18 cellular contexts compared by ENCODE assay signal in the genomic region with DNA sequence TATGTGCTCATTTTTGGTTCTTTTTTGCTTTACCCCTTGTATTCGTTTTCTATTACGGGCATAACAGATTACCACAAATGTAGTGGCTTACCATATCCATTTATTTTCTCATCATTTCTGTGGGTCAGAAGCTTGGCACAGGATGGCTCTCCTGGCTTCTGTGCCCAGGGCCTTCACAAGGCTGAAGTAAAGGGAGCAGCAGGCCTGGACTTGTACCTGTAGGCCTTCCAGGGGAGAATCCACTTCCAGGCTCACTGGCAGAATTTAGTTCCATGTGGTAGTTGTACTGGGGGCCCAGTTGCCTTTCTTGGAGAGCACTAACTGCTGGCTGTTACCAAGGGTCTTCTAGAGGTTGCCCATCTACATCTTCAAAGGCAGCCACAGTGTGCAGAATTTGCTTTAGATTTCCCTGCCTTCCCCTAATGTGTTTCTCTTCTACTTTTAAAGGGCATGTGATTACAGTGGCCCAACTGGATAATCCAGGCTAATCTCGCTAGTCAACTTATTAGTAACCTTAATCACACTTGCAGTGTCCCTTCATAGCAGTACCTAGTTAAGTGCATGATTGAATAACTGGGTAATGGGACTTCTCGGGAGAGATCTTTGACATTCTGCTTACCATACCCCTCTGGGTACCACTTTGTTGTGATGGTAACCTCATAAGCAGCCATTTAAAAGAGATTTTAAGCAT.
DNase-seq lines count a peak whose midpoint lies in the region; ATAC-seq and TF ChIP-seq lines count a peak whose summit lies in the region.
"Had no signal": no experiment of that assay in that cellular context is flagged by ENCODE, and none has a peak within 500 bp of the region (broad histone marks: within the 10 kb centered on the region; RNA-seq: fewer than 3 reads in every experiment).

No MANE protein-coding gene starts in this region.

- DNase-seq in IMR-90, result no peak
- no peak for DNase-seq in Panc1 (ENCODE audit: low read depth, low spot score)
- DNase-seq in esophagus squamous epithelium (lab: John Stamatoyannopoulos, UW), result no peak
- no peak for DNase-seq in gastrocnemius medialis
- no peak for DNase-seq in H7
- no peak for DNase-seq in SIG-M5 (lab: John Stamatoyannopoulos, UW)
- DNase-seq in AML-193 (lab: John Stamatoyannopoulos, UW), result no peak
- no peak for DNase-seq in T-cell
- DNase-seq: activated CD4-positive, alpha-beta T cell treated with anti-CD3 and anti-CD28 coated beads for 36 hours; activated T-cell treated with anti-CD3 and anti-CD28 coated beads for 4 hours; CD8-positive, alpha-beta T cell; left lung; NCI-H1092 treated with DMSO at 0.1 percent for 48 hours; PC-3; right lobe of liver; stimulated activated CD4-positive, alpha-beta T cell treated with anti-CD3 and anti-CD28 coated beads, Interleukin-2, amount 100 ng/mL, for 48 hours; trophoblast cell had no signal

- 0 out of 2 replicates have a peak, but pooled peaks cover 2% of the 10 kb centered on the region for H3K9me1 ChIP-seq in IMR-90 (ENCODE audit: insufficient read depth, low read length)

- no peak overlapping the region for H3K18ac ChIP-seq in IMR-90 (ENCODE audit: low read depth, low read length)

- BruUV-seq in IMR-90 (replicated peaks; lab: Mats Ljungman, UMichigan) (no TSS peak), Panc1 (replicated peaks; lab: Mats Ljungman, UMichigan) (no TSS peak)

- ATAC-seq in IMR-90 (ENCODE audit: low read depth) (no peak), Panc1 (no peak), gastrocnemius medialis (no peak), T-cell (replicated peaks in 1 of 4) (no peak)
- ATAC-seq: activated CD4-positive, alpha-beta T cell treated with anti-CD3 and anti-CD28 coated beads for 36 hours; CD8-positive, alpha-beta T cell; left lung; PC-3; right lobe of liver had no signal

- POLR2A ChIA-PET in IMR-90 (lab: Charles Lee; ENCODE audit: unreplicated experiment), result no interaction called here
- POLR2A ChIA-PET in Panc1 (lab: Charles Lee), result no interaction called here
- POLR2A ChIA-PET in T-cell (lab: Charles Lee), result no interaction called here

- peak overlapping the region in 1 of 2 experiments; percentile 52; a peak in 2 of 4 replicates for H4K8ac ChIP-seq in IMR-90 (ENCODE audit: low read depth in 2 of 2, low read length in 2 of 2)

- intact Hi-C loops in IMR-90 (cut with micrococcal nuclease), result loop anchor here (2.0 to 5.0 kb wide), 3 partner anchors 47 to 241 kb away; partner anchors contain the start of gene CRADD
- intact Hi-C loops in Panc1 (cut with micrococcal nuclease; ENCODE audit: unreplicated experiment), result loop anchor here (5.0 kb wide), 2 partner anchors 177 to 242 kb away; no protein-coding TSS in a partner anchor
- intact Hi-C loops in esophagus squamous epithelium (cut with DNase I), result loop anchor here (10.0 kb wide), 1 partner anchor 169 kb away; the partner anchor contains the start of gene SOCS2
- intact Hi-C loops in gastrocnemius medialis (cut with DNase I; ENCODE audit: low total_unique reads), result loop anchor here (5.0 kb wide), 1 partner anchor 358 kb away; no protein-coding TSS in a partner anchor

- CTCF ChIA-PET in IMR-90 (lab: Yijun Ruan, JAX) (no interaction called here), Panc1 (lab: Charles Lee) (interaction anchor here (0.5 kb wide), 1 partner anchor 177 kb away, joined by 3 read pairs; no protein-coding TSS in a partner anchor), T-cell (lab: Charles Lee) (interaction anchor here (0.6 to 1.7 kb wide), 3 partner anchors 36 to 354 kb away, joined by 3 to 4 read pairs (median 3); no protein-coding TSS in a partner anchor)

- H3K4me3 Mint-ChIP-seq in T-cell, result peak overlapping the region in 1 of 3 donors; percentile 76

- in situ Hi-C loops in IMR-90 (cut with MboI; ENCODE audit: low sequenced_read_pairs) (loop anchor here (5.0 kb wide), 1 partner anchor 177 kb away; no protein-coding TSS in a partner anchor), Panc1 (cut with HindIII; ENCODE audit: low pct_unique_long_range_greater_than_20kb, low sequenced_read_pairs) (no loop called here), gastrocnemius medialis (cut with MboI; ENCODE audit: low sequenced_read_pairs in 4 of 4) (loop anchor here (5.0 to 25.0 kb wide), 9 partner anchors 67 to 351 kb away; partner anchors contain the start of genes CRADD (in 2 of the 4) and SOCS2 (in 1 of the 4))

- no peaks in the 10 kb centered on the region for H3K36me3 ChIP-seq in IMR-90 (ENCODE audit: control insufficient read depth, insufficient read depth, low read length)
- no peaks in the 10 kb centered on the region for H3K36me3 ChIP-seq in Panc1 (ENCODE audit: control insufficient read depth, insufficient read depth, low read length)
- H3K36me3 ChIP-seq in esophagus squamous epithelium, result no peaks in the 10 kb centered on the region
- no peaks in the 10 kb centered on the region for H3K36me3 ChIP-seq in gastrocnemius medialis
- no peaks in the 10 kb centered on the region for H3K36me3 ChIP-seq in H7 (replicated peaks; ENCODE audit: control insufficient read depth, insufficient read depth, low read length)
- H3K36me3 ChIP-seq: left lung, neural progenitor cell, right lobe of liver had no signal

- peaks cover 5 to 7% of the 10 kb centered on the region in 2 experiments; a peak in 3 of 4 replicates for H3K79me1 ChIP-seq in IMR-90 (ENCODE audit: low read depth in 1 of 2, low read length in 2 of 2)

- H3K4me1 ChIP-seq in IMR-90 (ENCODE audit: control insufficient read depth, insufficient read depth, low read length) (peaks cover 5% of the 10 kb centered on the region), Panc1 (ENCODE audit: control insufficient read depth, insufficient read depth, low read length) (peaks cover 11% of the 10 kb centered on the region), esophagus squamous epithelium (peaks cover 8 to 66% (median 15%) of the 10 kb centered on the region in 3 donors), gastrocnemius medialis (peaks cover 23 to 60% of the 10 kb centered on the region in 2 donors)

- 0 out of 2 replicates have a peak overlapping the region, but pooled peaks have one; percentile 6 for H2BK120ac ChIP-seq in IMR-90 (ENCODE audit: low read depth, low read length)

- no peak overlapping the region for H3K27ac Mint-ChIP-seq in T-cell
- H3K27ac Mint-ChIP-seq: activated CD4-positive, alpha-beta T cell treated with anti-CD3 and anti-CD28 coated beads for 36 hours; CD8-positive, alpha-beta T cell; neural progenitor cell had no signal

- H3K27me3 ChIP-seq in IMR-90 (ENCODE audit: control insufficient read depth, insufficient read depth, low read length), result no peaks in the 10 kb centered on the region
- H3K27me3 ChIP-seq in Panc1 (ENCODE audit: control insufficient read depth, insufficient read depth, low read length), result no peaks in the 10 kb centered on the region
- no peaks in the 10 kb centered on the region for H3K27me3 ChIP-seq in esophagus squamous epithelium
- no peaks in the 10 kb centered on the region for H3K27me3 ChIP-seq in gastrocnemius medialis
- no peaks in the 10 kb centered on the region for H3K27me3 ChIP-seq in H7 (ENCODE audit: control insufficient read depth, insufficient read depth, low read length)
- H3K27me3 ChIP-seq: left lung, right lobe of liver had no signal

- no peak overlapping the region for H3K23ac ChIP-seq in IMR-90 (ENCODE audit: low read depth, low read length)

- H4K91ac ChIP-seq in IMR-90 (ENCODE audit: insufficient read depth, low read depth, low read length), result no peak overlapping the region

- H3K27me3 Mint-ChIP-seq in T-cell, result no peaks in the 10 kb centered on the region

- H2BK15ac ChIP-seq in IMR-90 (ENCODE audit: low read depth, low read length), result no peak overlapping the region

- H3K9me3 ChIP-seq in IMR-90 (ENCODE audit: control insufficient read depth, insufficient read depth, low read length), result no peaks in the 10 kb centered on the region
- no peaks in the 10 kb centered on the region for H3K9me3 ChIP-seq in Panc1 (ENCODE audit: control insufficient read depth, insufficient read depth, low read depth, low read length)
- H3K9me3 ChIP-seq in esophagus squamous epithelium, result no peaks in the 10 kb centered on the region
- no peaks in the 10 kb centered on the region for H3K9me3 ChIP-seq in gastrocnemius medialis
- H3K9me3 ChIP-seq: left lung, right lobe of liver had no signal

- no peak for TF ChIP-seq POLR2A in IMR-90 (IDR thresholded peaks at IDR 0.05; ENCODE audit: low read depth, low read length)
- no peak for TF ChIP-seq POLR2A in esophagus squamous epithelium (IDR thresholded peaks at IDR 0.05)
- TF ChIP-seq POLR2A in gastrocnemius medialis (IDR thresholded peaks at IDR 0.05), result no peak

- dilution Hi-C loops in IMR-90 (cut with HindIII; ENCODE audit: low sequenced_read_pairs, unreplicated experiment), result no loop called here

- 0 out of 2 replicates have a peak overlapping the region, but pooled peaks have one; percentile 40 for H4K5ac ChIP-seq in IMR-90 (ENCODE audit: low read depth, low read length)

- H3K4ac ChIP-seq in IMR-90 (ENCODE audit: low read depth, low read length), result no peak overlapping the region; the same call in 1 of the 2 replicates

- H3K27ac ChIP-seq in IMR-90 (ENCODE audit: insufficient read depth, low read length) (no peak overlapping the region), Panc1 (ENCODE audit: low read length) (peak overlapping the region; percentile 51; the same call in 1 of the 2 replicates), esophagus squamous epithelium (peak overlapping the region in 3 of 4 donors; percentile 56 to 90 (median 89)), gastrocnemius medialis (peak overlapping the region in 3 of 4 donors; percentile 75 to 84 (median 78))
- H3K27ac ChIP-seq: neural progenitor cell had no signal

- H4K20me1 ChIP-seq in IMR-90 (ENCODE audit: insufficient read depth, low read length), result no peaks in the 10 kb centered on the region

- no peak overlapping the region for H2BK20ac ChIP-seq in IMR-90 (ENCODE audit: low read depth, low read length)

- 100% methylated on average over 1 of the region's 4 CpGs; no CpG with 5 or more reads in 1 of the 2 experiments for WGBS in IMR-90 (ENCODE audit: extremely low coverage in 2 of 2, insufficient read length in 1 of 2), 2 experiments
- WGBS in esophagus squamous epithelium, 2 donors, result 82 to 92% methylated on average over 4 of the region's 4 CpGs

- no peak overlapping the region for H3K9ac ChIP-seq in IMR-90 (ENCODE audit: low read depth, low read length)
- H3K9ac ChIP-seq: neural progenitor cell had no signal

- H3K4me3 ChIP-seq in IMR-90 (ENCODE audit: insufficient read depth, low read depth, low read length) (no peak overlapping the region), Panc1 (ENCODE audit: low read depth in 2 of 2, low read length in 2 of 2) (no peak overlapping the region), esophagus squamous epithelium (no peak overlapping the region), gastrocnemius medialis (no peak overlapping the region), H7 (ENCODE audit: insufficient read depth, low read depth, low read length) (no peak overlapping the region)
- H3K4me3 ChIP-seq: neural progenitor cell, right lobe of liver had no signal

- H3K4me2 ChIP-seq in IMR-90 (ENCODE audit: low read depth, low read length), result no peak overlapping the region
- H3K4me2 ChIP-seq: neural progenitor cell had no signal

- no peaks in the 10 kb centered on the region for H3K36me3 Mint-ChIP-seq in T-cell
- H3K36me3 Mint-ChIP-seq: CD8-positive, alpha-beta T cell; neural progenitor cell had no signal

- no peak overlapping the region for H3K56ac ChIP-seq in IMR-90 (ENCODE audit: extremely low read depth, insufficient read depth, low read length)

- no peak overlapping the region for H2AFZ ChIP-seq in IMR-90 (replicated peaks; ENCODE audit: low read length, poor library complexity)
- H2AFZ ChIP-seq: neural progenitor cell had no signal

- no peak overlapping the region for H2AK9ac ChIP-seq in IMR-90 (replicated peaks; ENCODE audit: low read depth, low read length, poor library complexity)

- H3K14ac ChIP-seq in IMR-90 (replicated peaks; ENCODE audit: low read depth, low read length), result no peak overlapping the region

- TF ChIP-seq CTCF in IMR-90 (conservative IDR thresholded peaks at IDR 0.05; ENCODE audit: low read depth, low read length), result no peak
- TF ChIP-seq CTCF in Panc1 (IDR thresholded peaks at IDR 0.05), result no peak
- TF ChIP-seq CTCF in esophagus squamous epithelium (IDR thresholded peaks at IDR 0.05), result no peak
- no peak for TF ChIP-seq CTCF in gastrocnemius medialis (IDR thresholded peaks at IDR 0.05 in 4 of 5, conservative IDR thresholded peaks at IDR 0.05 in 1 of 5)

- H3K4me1 Mint-ChIP-seq in T-cell, result peaks cover 24 to 47% (median 46%) of the 10 kb centered on the region in 3 donors

- no peak for TF ChIP-seq RAD21 in IMR-90 (IDR thresholded peaks at IDR 0.05; ENCODE audit: low read length)

- H3K9me3 Mint-ChIP-seq in T-cell, result no peaks in the 10 kb centered on the region
- H3K9me3 Mint-ChIP-seq: CD8-positive, alpha-beta T cell; neural progenitor cell had no signal

- H2AK5ac ChIP-seq in IMR-90 (ENCODE audit: low read depth, low read length), result no peak overlapping the region

- H2BK5ac ChIP-seq in IMR-90 (ENCODE audit: low read depth, low read length, poor library complexity, severe bottlenecking), result no peak overlapping the region
